In the genomic region with DNA sequence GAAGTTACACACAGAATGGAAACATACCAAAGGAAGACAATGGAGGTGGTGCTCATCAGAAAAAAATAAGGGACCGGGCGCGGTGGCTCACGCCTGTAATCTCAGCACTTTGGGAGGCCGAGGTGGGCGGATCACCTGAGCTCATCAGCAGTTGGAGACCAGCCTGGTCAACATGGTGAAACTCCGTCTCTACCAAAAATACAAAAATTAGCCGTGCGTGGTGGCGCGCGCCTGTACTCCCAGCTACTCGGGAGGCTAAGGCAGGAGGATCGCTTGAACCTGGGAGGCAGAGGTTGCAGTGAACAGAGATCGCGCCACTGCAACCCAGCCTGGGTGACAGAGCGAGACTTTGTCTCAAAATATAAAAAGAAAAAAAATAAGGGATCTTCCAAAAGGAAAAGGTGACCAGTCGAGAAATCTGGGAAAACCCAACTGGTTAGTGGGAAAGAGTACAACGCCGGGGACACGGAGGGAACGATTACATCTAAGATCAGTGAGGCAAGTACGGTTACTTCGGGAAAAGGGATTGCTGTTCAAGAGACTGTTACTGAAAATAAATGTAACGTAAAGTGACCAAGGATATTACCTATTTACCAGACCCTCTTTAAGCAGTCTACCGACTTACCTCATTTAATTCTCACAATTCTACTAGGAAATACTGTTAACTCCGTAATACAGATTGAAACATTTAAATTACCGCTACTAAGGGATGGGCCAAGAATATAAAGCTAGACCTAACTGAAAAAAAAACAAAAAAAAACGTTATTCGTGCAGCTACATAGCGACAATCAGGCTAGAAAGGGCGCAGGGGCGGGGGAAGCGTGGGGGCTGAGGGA, we compare ENCODE assay signal across 8 cellular contexts. TPM values are rescaled to one million over a fixed set of nuclear protein-coding genes. Genes with fewer than 3 reads are reported as not detected.
DNase-seq lines count a peak whose midpoint lies in the region; ATAC-seq, FAIRE-seq and TF ChIP-seq lines count a peak whose summit lies in the region.

No MANE protein-coding gene starts in this region.

- no peak for FAIRE-seq in small intestine (lab: Jason Lieb, UNC)

- TF ChIP-seq POLR2A in GM18505 (IDR thresholded peaks at IDR 0.05; ENCODE audit: borderline replicate concordance, extremely low read depth, insufficient read depth, insufficient read length): no peak

- H3K9me3 ChIP-seq in right atrium auricular region: no peaks in the 10 kb centered on the region
- no peaks in the 10 kb centered on the region for H3K9me3 ChIP-seq in small intestine (ENCODE audit: control insufficient read depth, low read depth)

- CTCF ChIA-PET in activated CD4-positive, alpha-beta memory T cell treated with anti-CD3 and anti-CD28 coated beads for 36 hours (lab: Charles Lee): interaction anchor here (0.7 to 2.3 kb wide), 7 partner anchors 15 to 406 kb away, joined by 3 to 8 read pairs (median 3); a partner anchor contains a TSS

- peaks cover 29% of the 10 kb centered on the region for H3K36me3 ChIP-seq in right atrium auricular region
- peaks cover 2 to 6% of the 10 kb centered on the region in 2 donors for H3K36me3 ChIP-seq in small intestine (ENCODE audit: control insufficient read depth in 2 of 2, insufficient read depth in 2 of 2, low read length in 2 of 2)

- peak overlapping the region; percentile 87 to 88 for H3K27ac ChIP-seq in right atrium auricular region
- peak overlapping the region in 1 of 2 donors; percentile 88 for H3K27ac ChIP-seq in small intestine (ENCODE audit: low read depth in 1 of 2, low read length in 1 of 2)

- peaks cover 34% of the 10 kb centered on the region for H3K36me3 Mint-ChIP-seq in activated CD4-positive, alpha-beta memory T cell treated with anti-CD3 and anti-CD28 coated beads for 36 hours

- H3K4me1 Mint-ChIP-seq in activated CD4-positive, alpha-beta memory T cell treated with anti-CD3 and anti-CD28 coated beads for 36 hours (ENCODE audit: low read depth): peaks cover 27% of the 10 kb centered on the region

- 21 to 27% (median 23%) methylated on average over 34 of the region's 34 CpGs for WGBS in small intestine, 3 donors

- TF ChIP-seq CTCF in right atrium auricular region (IDR thresholded peaks at IDR 0.05): no peak

- H3K27me3 ChIP-seq in right atrium auricular region (no peaks in the 10 kb centered on the region), small intestine (ENCODE audit: control insufficient read depth in 2 of 2, insufficient read depth in 2 of 2, low read length in 2 of 2) (no peaks in the 10 kb centered on the region)

- H3K4me3 Mint-ChIP-seq in activated CD4-positive, alpha-beta memory T cell treated with anti-CD3 and anti-CD28 coated beads for 36 hours: peak overlapping the region; percentile 90

- peak overlapping the region; percentile 65 to 71 for H3K4me3 ChIP-seq in right atrium auricular region
- peak overlapping the region; percentile 69 to 85 for H3K4me3 ChIP-seq in small intestine (ENCODE audit: low read depth in 1 of 2, low read length in 2 of 2)

- peak overlapping the region; percentile 95 for H3K27ac Mint-ChIP-seq in activated CD4-positive, alpha-beta memory T cell treated with anti-CD3 and anti-CD28 coated beads for 36 hours

- no peaks in the 10 kb centered on the region for H3K9me3 Mint-ChIP-seq in activated CD4-positive, alpha-beta memory T cell treated with anti-CD3 and anti-CD28 coated beads for 36 hours

- peak; percentile 38 for DNase-seq in NCI-H82 (lab: John Stamatoyannopoulos, UW)
- no peak for DNase-seq in NCI-H82 treated with DMSO at 0.1 percent for 48 hours (lab: John Stamatoyannopoulos, UW; ENCODE audit: unreplicated experiment)
- peak; percentile 29 for DNase-seq in activated CD4-positive, alpha-beta memory T cell treated with anti-CD3 and anti-CD28 coated beads for 36 hours
- DNase-seq in right atrium auricular region (ENCODE audit: low spot score): no peak
- peak; percentile 8 for DNase-seq in small intestine
- DNase-seq in NCI-H146 (lab: John Stamatoyannopoulos, UW): no peak

- POLR2A ChIA-PET in activated CD4-positive, alpha-beta memory T cell treated with anti-CD3 and anti-CD28 coated beads for 36 hours (lab: Charles Lee): interaction anchor here (0.7 to 1.4 kb wide), 4 partner anchors 12 to 124 kb away, joined by 3 to 14 read pairs (median 3); a partner anchor contains a TSS

- H3K27me3 Mint-ChIP-seq in activated CD4-positive, alpha-beta memory T cell treated with anti-CD3 and anti-CD28 coated beads for 36 hours: no peaks in the 10 kb centered on the region

- ATAC-seq in GM21367 (IDR thresholded peaks at IDR 0.05; ENCODE audit: unreplicated experiment): no peak
- ATAC-seq in GM18505 (IDR thresholded peaks at IDR 0.05; ENCODE audit: unreplicated experiment): no peak

- peaks cover 0 to 22% of the 10 kb centered on the region in 2 donors for H3K4me1 ChIP-seq in right atrium auricular region
- H3K4me1 ChIP-seq in small intestine (ENCODE audit: control insufficient read depth in 2 of 2, insufficient read depth in 1 of 2, low read depth in 1 of 2, low read length in 1 of 2): peaks cover 0 to 6% of the 10 kb centered on the region in 2 donors

- intact Hi-C loops in activated CD4-positive, alpha-beta memory T cell treated with anti-CD3 and anti-CD28 coated beads for 36 hours (cut with micrococcal nuclease): loop anchor here (5.0 kb wide), 5 partner anchors 55 to 405 kb away; a partner anchor contains a TSS

RNA-seq across cellular contexts. Expression of a gene that starts 0.8 kb away (rescaled TPM):
- 100 to 1,000 TPM; 344 to 356 TPM for total RNA-seq in activated CD4-positive, alpha-beta memory T cell treated with anti-CD3 and anti-CD28 coated beads for 36 hours
- total RNA-seq in right atrium auricular region: 100 to 1,000 TPM; 102 to 146 TPM
- 100 to 1,000 TPM; 113 to 187 (median 123) TPM for polyA plus RNA-seq in small intestine

RNA-seq across cellular contexts. Expression of a gene that starts 1.1 kb away (rescaled TPM):
- not detected for total RNA-seq in activated CD4-positive, alpha-beta memory T cell treated with anti-CD3 and anti-CD28 coated beads for 36 hours
- not detected for total RNA-seq in right atrium auricular region
- polyA plus RNA-seq in small intestine: 1 to 10 TPM in 1 of 3 donors, under 1 TPM in 1, not detected in 1; 0.73 to 3.1 TPM

RNA-seq across cellular contexts. Expression of a gene that starts 31.7 kb away (rescaled TPM):
- not detected for total RNA-seq in activated CD4-positive, alpha-beta memory T cell treated with anti-CD3 and anti-CD28 coated beads for 36 hours
- not detected for total RNA-seq in right atrium auricular region
- 1 to 10 TPM in 2 of 3 donors, under 1 TPM in 1; 0.27 to 2.9 (median 2.4) TPM for polyA plus RNA-seq in small intestine

RNA-seq across cellular contexts. Expression of a gene that starts 38.2 kb away (rescaled TPM):
- total RNA-seq in activated CD4-positive, alpha-beta memory T cell treated with anti-CD3 and anti-CD28 coated beads for 36 hours: not detected
- not detected for total RNA-seq in right atrium auricular region
- polyA plus RNA-seq in small intestine: not detected

RNA-seq across cellular contexts. Expression of a gene that starts 41.8 kb away (rescaled TPM):
- 10 to 100 TPM; 13.0 to 14.8 TPM for total RNA-seq in activated CD4-positive, alpha-beta memory T cell treated with anti-CD3 and anti-CD28 coated beads for 36 hours
- 10 to 100 TPM; 26.3 to 27.4 TPM for total RNA-seq in right atrium auricular region
- 10 to 100 TPM; 30.7 to 70.0 (median 57.8) TPM for polyA plus RNA-seq in small intestine

Comparison
In these comparisons a context has a peak if more than half of its experiments do, and no peak if none do; other contexts are left out.
1. DNase-seq: peak in NCI-H82 (single experiment), activated CD4-positive, alpha-beta memory T cell treated with anti-CD3 and anti-CD28 coated beads for 36 hours (single experiment) and small intestine (single experiment); none in NCI-H82 treated with DMSO at 0.1 percent for 48 hours (single experiment), right atrium auricular region (single experiment) and NCI-H146 (single experiment).